In the genomic region with DNA sequence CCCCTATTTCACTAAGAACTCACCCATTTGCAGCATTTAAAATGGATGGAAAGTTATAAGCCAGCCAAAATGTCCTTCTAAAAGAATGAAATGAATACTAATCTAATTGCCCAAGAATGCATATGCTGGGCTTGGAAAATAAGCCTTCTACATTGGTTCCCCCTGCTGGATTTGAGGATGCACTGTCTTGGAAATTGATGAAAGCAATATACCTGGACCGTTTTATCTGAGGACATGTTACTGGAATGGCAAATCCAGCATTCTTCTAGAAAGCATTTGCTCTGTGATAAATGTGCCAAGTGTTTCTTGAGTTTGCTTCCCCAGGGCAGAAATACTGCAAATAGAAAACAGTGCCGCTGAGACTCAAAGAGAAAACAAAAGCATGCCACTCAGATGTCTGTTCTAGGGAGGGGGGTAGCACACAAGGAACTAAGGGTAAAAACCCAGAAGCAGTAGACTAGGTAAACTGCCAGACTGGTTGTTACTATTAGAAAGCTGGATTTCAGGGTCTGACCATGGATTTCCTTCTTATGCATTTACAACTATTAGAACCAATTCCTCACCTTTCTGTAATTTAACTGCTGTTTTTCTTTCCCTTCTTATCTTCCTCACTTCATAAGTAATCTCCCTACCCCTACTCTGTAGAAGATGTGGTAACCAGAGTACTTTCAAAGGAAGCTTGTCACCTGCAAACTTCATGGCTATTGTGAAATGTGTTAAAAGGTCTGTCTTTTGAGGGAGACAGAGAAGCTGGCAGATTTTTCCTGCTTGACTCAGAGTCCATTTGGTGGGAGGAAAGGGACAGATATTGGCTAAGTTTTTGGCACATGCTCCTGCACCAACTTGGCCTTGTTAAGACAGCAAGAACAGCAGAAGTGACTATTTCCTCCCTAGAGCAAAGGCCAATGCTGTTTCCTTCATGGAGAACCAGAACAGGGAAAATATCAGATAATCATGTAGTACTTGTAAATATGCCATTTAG, we compare ENCODE assay signal across 8 cellular contexts.
DNase-seq lines count a peak whose midpoint lies in the region; ATAC-seq and TF ChIP-seq lines count a peak whose summit lies in the region.

No MANE protein-coding gene starts in this region.

- intact Hi-C loops in activated T-helper 2 cell treated with anti-CD3 and anti-CD28 coated beads, Interferon-gamma antibody, Interleukin-2, Interleukin-4, amounts not matched to agents 10 μg/mL and 5 μg/mL and 100 μg/mL, durations not matched to agents 14 hours and 24 hours and 36 hours (cut with micrococcal nuclease): no loop called here

- H3K27ac Mint-ChIP-seq in activated T-helper 2 cell treated with anti-CD3 and anti-CD28 coated beads, Interferon-gamma antibody, Interleukin-2, Interleukin-4, amounts not matched to agents 10 μg/mL and 5 μg/mL and 100 μg/mL, durations not matched to agents 14 hours and 24 hours and 36 hours: no peak overlapping the region

- no peaks in the 10 kb centered on the region for H3K79me2 ChIP-seq in hepatocyte

- WGBS in hepatocyte (ENCODE audit: low lambda C conversion rate, missing lambda C conversion rate): 8% methylated on average over 2 of the region's 2 CpGs
- 9% methylated on average over 2 of the region's 2 CpGs for WGBS in suprapubic skin

- no peaks in the 10 kb centered on the region for H3K4me1 Mint-ChIP-seq in activated T-helper 2 cell treated with anti-CD3 and anti-CD28 coated beads, Interferon-gamma antibody, Interleukin-2, Interleukin-4, amounts not matched to agents 10 μg/mL and 5 μg/mL and 100 μg/mL, durations not matched to agents 14 hours and 24 hours and 36 hours (ENCODE audit: low read depth)

- H3K27me3 Mint-ChIP-seq in activated T-helper 2 cell treated with anti-CD3 and anti-CD28 coated beads, Interferon-gamma antibody, Interleukin-2, Interleukin-4, amounts not matched to agents 10 μg/mL and 5 μg/mL and 100 μg/mL, durations not matched to agents 14 hours and 24 hours and 36 hours (ENCODE audit: low read depth): no peaks in the 10 kb centered on the region

- peaks cover 33% of the 10 kb centered on the region for H3K4me1 ChIP-seq in BLaER1
- H3K4me1 ChIP-seq in hepatocyte (ENCODE audit: insufficient read depth): peaks cover 10% of the 10 kb centered on the region
- H3K4me1 ChIP-seq in suprapubic skin: peaks cover 5% of the 10 kb centered on the region

- no peak for TF ChIP-seq EP300 in suprapubic skin (IDR thresholded peaks at IDR 0.05)

- peaks cover 16% of the 10 kb centered on the region for H3K9me3 Mint-ChIP-seq in activated T-helper 2 cell treated with anti-CD3 and anti-CD28 coated beads, Interferon-gamma antibody, Interleukin-2, Interleukin-4, amounts not matched to agents 10 μg/mL and 5 μg/mL and 100 μg/mL, durations not matched to agents 14 hours and 24 hours and 36 hours

- H3K36me3 ChIP-seq in BLaER1 (no peaks in the 10 kb centered on the region), hepatocyte (replicated peaks; ENCODE audit: insufficient read depth, low read depth) (no peaks in the 10 kb centered on the region), suprapubic skin (no peaks in the 10 kb centered on the region)

- H2AFZ ChIP-seq in hepatocyte: peak overlapping the region; percentile 31

- H4K20me1 ChIP-seq in BLaER1 (no peaks in the 10 kb centered on the region), hepatocyte (ENCODE audit: insufficient read depth, poor library complexity, severe bottlenecking) (no peaks in the 10 kb centered on the region)

- TF ChIP-seq POLR2A in suprapubic skin (IDR thresholded peaks at IDR 0.05): no peak

- H3K4me3 Mint-ChIP-seq in activated T-helper 2 cell treated with anti-CD3 and anti-CD28 coated beads, Interferon-gamma antibody, Interleukin-2, Interleukin-4, amounts not matched to agents 10 μg/mL and 5 μg/mL and 100 μg/mL, durations not matched to agents 14 hours and 24 hours and 36 hours (ENCODE audit: low read depth): no peak overlapping the region

- H3K27me3 ChIP-seq in BLaER1: no peaks in the 10 kb centered on the region
- no peaks in the 10 kb centered on the region for H3K27me3 ChIP-seq in hepatocyte
- H3K27me3 ChIP-seq in suprapubic skin: no peaks in the 10 kb centered on the region

- in situ Hi-C loops in KBM-7 (cut with MboI; ENCODE audit: low pct_unique_long_range_greater_than_20kb, low sequenced_read_pairs): no loop called here

- no peaks in the 10 kb centered on the region for H3K9me2 ChIP-seq in hepatocyte (replicated peaks; ENCODE audit: insufficient read depth)

- H3K9ac ChIP-seq in BLaER1: no peak overlapping the region

- DNase-seq in KBM-7 (peak; percentile 1), hepatocyte (ENCODE audit: low spot score) (peak; percentile 70), suprapubic skin (ENCODE audit: low spot score in 2 of 2) (no peak), NCI-H2107 (lab: John Stamatoyannopoulos, UW) (no peak)
- DNase-seq in activated T-helper 2 cell treated with anti-CD3 and anti-CD28 coated beads, Interferon-gamma antibody, Interleukin-2, Interleukin-4, amounts not matched to agents 10 μg/mL and 5 μg/mL and 100 μg/mL, durations not matched to agents 14 hours and 24 hours and 36 hours (ENCODE audit: low spot score): no peak

- H3K9me3 ChIP-seq in BLaER1 (peaks cover 35% of the 10 kb centered on the region), hepatocyte (ENCODE audit: low read depth) (no peaks in the 10 kb centered on the region), suprapubic skin (no peaks in the 10 kb centered on the region)

- TF ChIP-seq CTCF in hepatocyte (IDR thresholded peaks at IDR 0.05; ENCODE audit: poor library complexity): peak; percentile 80
- peak; percentile 17 to 40 for TF ChIP-seq CTCF in suprapubic skin (IDR thresholded peaks at IDR 0.05)

- H3K27ac ChIP-seq in BLaER1: peak overlapping the region; percentile 39
- H3K27ac ChIP-seq in hepatocyte: peak overlapping the region; percentile 10
- no peak overlapping the region for H3K27ac ChIP-seq in suprapubic skin

- H3K4me3 ChIP-seq in BLaER1 (no peak overlapping the region), hepatocyte (no peak overlapping the region), suprapubic skin (no peak overlapping the region)

- H3K36me3 Mint-ChIP-seq in activated T-helper 2 cell treated with anti-CD3 and anti-CD28 coated beads, Interferon-gamma antibody, Interleukin-2, Interleukin-4, amounts not matched to agents 10 μg/mL and 5 μg/mL and 100 μg/mL, durations not matched to agents 14 hours and 24 hours and 36 hours (ENCODE audit: low read depth): no peaks in the 10 kb centered on the region

- H3K4me2 ChIP-seq in BLaER1 (peak overlapping the region; percentile 31), hepatocyte (peak overlapping the region; percentile 45)

- ATAC-seq in SK-N-SH treated with all-trans-retinoic acid at 6 μM for 48 hours: peak; percentile 88
- no peak for ATAC-seq in GM18909 (IDR thresholded peaks at IDR 0.05; ENCODE audit: poor library complexity, unreplicated experiment)

TF ChIP-seq in SK-N-SH treated with all-trans-retinoic acid at 6 μM for 48 hours, 23 proteins besides CTCF, POLR2A, EP300 and RAD21:
- TF ChIP-seq TCF4 (CRISPR knock-in tag; IDR thresholded peaks at IDR 0.05; ENCODE audit: borderline replicate concordance) (no peak), ARNTL (CRISPR knock-in tag; IDR thresholded peaks at IDR 0.05; ENCODE audit: borderline replicate concordance, low read depth) (no peak), TSHZ2 (CRISPR knock-in tag; IDR thresholded peaks at IDR 0.05) (no peak), ZNF70 (CRISPR knock-in tag; IDR thresholded peaks at IDR 0.05) (no peak)
TF ChIP-seq in SK-N-SH treated with all-trans-retinoic acid at 6 μM for 48 hours: peak in this region for 0.

Comparison
In these comparisons a context has a peak if more than half of its experiments do, and no peak if none do; other contexts are left out.
1. DNase-seq: peak in KBM-7 (single experiment) and hepatocyte (single experiment); none in suprapubic skin (0 of 2), NCI-H2107 (single experiment) and activated T-helper 2 cell treated with anti-CD3 and anti-CD28 coated beads, Interferon-gamma antibody, Interleukin-2, Interleukin-4, amounts not matched to agents 10 μg/mL and 5 μg/mL and 100 μg/mL, durations not matched to agents 14 hours and 24 hours and 36 hours (single experiment).